In genomic region chr17:45325810-45326209, GRCh38 we compare ENCODE assay signal across 25 cellular contexts. TPM values are rescaled to one million over a fixed set of nuclear protein-coding genes. Genes with fewer than 3 reads are reported as not detected.
DNase-seq lines count a peak whose midpoint lies in the region; ATAC-seq and TF ChIP-seq lines count a peak whose summit lies in the region.
"Had no signal": no experiment of that assay in that cellular context is flagged by ENCODE, and none has a peak within 500 bp of the region (broad histone marks: within the 10 kb centered on the region; RNA-seq: fewer than 3 reads in every experiment).

No MANE protein-coding gene starts in this region.

- H3K27me3 Mint-ChIP-seq in activated naive CD8-positive, alpha-beta T cell treated with anti-CD3 and anti-CD28 coated beads, Interleukin-2, amount 10 ng/mL, durations not matched to agents 7 days and 5 days, result peaks cover 4% of the 10 kb centered on the region
- H3K27me3 Mint-ChIP-seq in activated naive CD8-positive, alpha-beta T cell treated with anti-CD3 and anti-CD28 coated beads, Interleukin-2, amount 50 U/mL, for 24 hours, result no peaks in the 10 kb centered on the region
- H3K27me3 Mint-ChIP-seq: stimulated activated naive CD8-positive, alpha-beta T cell treated with anti-CD3 and anti-CD28 coated beads, Interleukin-15, amount 100 ng/mL, for 72 hours; T-cell had no signal

- TF ChIP-seq CTCF in RWPE2 (IDR thresholded peaks at IDR 0.05; ENCODE audit: poor library complexity, severe bottlenecking) (no peak), spleen (IDR thresholded peaks at IDR 0.05 in 8 of 11, conservative IDR thresholded peaks at IDR 0.05 in 3 of 11) (no peak)

- peak; percentile 6 for DNase-seq in activated naive CD8-positive, alpha-beta T cell treated with anti-CD3 and anti-CD28 coated beads, Interleukin-2, amount 10 ng/mL, durations not matched to agents 7 days and 5 days
- no peak for DNase-seq in activated naive CD8-positive, alpha-beta T cell treated with anti-CD3 and anti-CD28 coated beads, Interleukin-2, amount 50 U/mL, for 24 hours
- peak; percentile 11 for DNase-seq in RWPE2 (ENCODE audit: low spot score)
- peak; percentile 62 for DNase-seq in islet precursor cell
- peak; percentile 25 for DNase-seq in spleen
- no peak for DNase-seq in activated effector memory CD4-positive, alpha-beta T cell treated with Interleukin-2 at 50 U/mL for 16 hours
- no peak for DNase-seq in CD1c-positive myeloid dendritic cell (ENCODE audit: extremely low spot score)
- DNase-seq: activated CD4-positive, alpha-beta T cell treated with anti-CD3 and anti-CD28 coated beads, Interleukin-2, amount 10 ng/mL, durations not matched to agents 24 days and 14 days; BE2C; Caco-2; DMS79 treated with DMSO at 0.1 percent for 48 hours; NCI-H1105 treated with DMSO at 0.1 percent for 48 hours; NCI-H2029 treated with DMSO at 0.1 percent for 48 hours; NCI-H345; NCI-H774; SJCRH30; stimulated activated CD4-positive, alpha-beta T cell treated with anti-CD3 and anti-CD28 coated beads, Interleukin-4, amount 100 ng/mL, for 4 hours; stimulated activated naive CD8-positive, alpha-beta T cell treated with anti-CD3 and anti-CD28 coated beads, Interleukin-15, amount 100 ng/mL, for 72 hours; T-cell; transverse colon had no signal

- H3K9me3 Mint-ChIP-seq in activated naive CD8-positive, alpha-beta T cell treated with anti-CD3 and anti-CD28 coated beads, Interleukin-2, amount 10 ng/mL, durations not matched to agents 7 days and 5 days, result no peaks in the 10 kb centered on the region
- H3K9me3 Mint-ChIP-seq in activated naive CD8-positive, alpha-beta T cell treated with anti-CD3 and anti-CD28 coated beads, Interleukin-2, amount 50 U/mL, for 24 hours, result no peaks in the 10 kb centered on the region
- H3K9me3 Mint-ChIP-seq: activated CD4-positive, alpha-beta T cell treated with anti-CD3 and anti-CD28 coated beads, Interleukin-2, amount 10 ng/mL, durations not matched to agents 24 days and 14 days; activated T-helper 2 cell treated with anti-CD3 and anti-CD28 coated beads, Interferon-gamma antibody, Interleukin-2, Interleukin-4, amounts not matched to agents 10 μg/mL and 5 μg/mL and 100 μg/mL, durations not matched to agents 14 hours and 24 hours and 36 hours; dendritic cell treated with granulocyte-macrophage colony-stimulating factor and Interleukin-4, amounts not matched to agents 40 ng/mL and 50 ng/mL, for 4 days; stimulated activated naive CD8-positive, alpha-beta T cell treated with anti-CD3 and anti-CD28 coated beads, Interleukin-15, amount 100 ng/mL, for 72 hours; T-cell had no signal

- 72 to 90% (median 87%) methylated on average over 4 of the region's 4 CpGs for WGBS in spleen, 5 donors

- no peaks in the 10 kb centered on the region for H3K36me3 ChIP-seq in RWPE2 (ENCODE audit: low read depth)
- no peaks in the 10 kb centered on the region for H3K36me3 ChIP-seq in spleen
- H3K36me3 ChIP-seq: BE2C, breast epithelium, prostate gland, SJCRH30, transverse colon had no signal

- no peak overlapping the region for H3K4me3 Mint-ChIP-seq in activated naive CD8-positive, alpha-beta T cell treated with anti-CD3 and anti-CD28 coated beads, Interleukin-2, amount 10 ng/mL, durations not matched to agents 7 days and 5 days
- H3K4me3 Mint-ChIP-seq in activated naive CD8-positive, alpha-beta T cell treated with anti-CD3 and anti-CD28 coated beads, Interleukin-2, amount 50 U/mL, for 24 hours, result no peak overlapping the region
- H3K4me3 Mint-ChIP-seq: activated CD4-positive, alpha-beta T cell treated with anti-CD3 and anti-CD28 coated beads, Interleukin-2, amount 10 ng/mL, durations not matched to agents 24 days and 14 days; dendritic cell treated with granulocyte-macrophage colony-stimulating factor and Interleukin-4, amounts not matched to agents 40 ng/mL and 50 ng/mL, for 4 days; stimulated activated naive CD8-positive, alpha-beta T cell treated with anti-CD3 and anti-CD28 coated beads, Interleukin-15, amount 100 ng/mL, for 72 hours; T-cell had no signal

- POLR2A ChIA-PET in activated naive CD8-positive, alpha-beta T cell treated with anti-CD3 and anti-CD28 coated beads, Interleukin-2, amount 10 ng/mL, durations not matched to agents 7 days and 5 days (lab: Charles Lee), result interaction anchor here (1.7 to 1.8 kb wide), 2 partner anchors 9 to 14 kb away, joined by 5 to 8 read pairs; partner anchors contain the start of gene MAP3K14

- no peak for TF ChIP-seq POLR2A in spleen (IDR thresholded peaks at IDR 0.05)

- H3K4me1 ChIP-seq in RWPE2 (ENCODE audit: insufficient read depth, poor library complexity, severe bottlenecking) (peaks cover 9% of the 10 kb centered on the region), spleen (peaks cover 0 to 18% (median 2%) of the 10 kb centered on the region in 6 donors)

- H3K27me3 ChIP-seq in RWPE2 (ENCODE audit: insufficient read depth, poor library complexity, severe bottlenecking) (no peaks in the 10 kb centered on the region), spleen (replicated peaks in 1 of 7) (no peaks in the 10 kb centered on the region)
- H3K27me3 ChIP-seq: BE2C, breast epithelium, SJCRH30, transverse colon had no signal

- H3K36me3 Mint-ChIP-seq in activated naive CD8-positive, alpha-beta T cell treated with anti-CD3 and anti-CD28 coated beads, Interleukin-2, amount 10 ng/mL, durations not matched to agents 7 days and 5 days, result no peaks in the 10 kb centered on the region
- H3K36me3 Mint-ChIP-seq in activated naive CD8-positive, alpha-beta T cell treated with anti-CD3 and anti-CD28 coated beads, Interleukin-2, amount 50 U/mL, for 24 hours (ENCODE audit: low read depth), result no peaks in the 10 kb centered on the region
- H3K36me3 Mint-ChIP-seq: T-cell had no signal

- intact Hi-C loops in spleen (cut with DNase I; ENCODE audit: low total_unique reads), result no loop called here

- H3K9me3 ChIP-seq in RWPE2 (ENCODE audit: severe bottlenecking) (no peaks in the 10 kb centered on the region), spleen (no peaks in the 10 kb centered on the region)
- H3K9me3 ChIP-seq: BE2C, breast epithelium, Caco-2, prostate gland, SJCRH30, transverse colon had no signal

- H3K4me1 Mint-ChIP-seq in activated naive CD8-positive, alpha-beta T cell treated with anti-CD3 and anti-CD28 coated beads, Interleukin-2, amount 10 ng/mL, durations not matched to agents 7 days and 5 days, result peaks cover 20% of the 10 kb centered on the region
- peaks cover 18% of the 10 kb centered on the region for H3K4me1 Mint-ChIP-seq in activated naive CD8-positive, alpha-beta T cell treated with anti-CD3 and anti-CD28 coated beads, Interleukin-2, amount 50 U/mL, for 24 hours

- ATAC-seq in activated naive CD8-positive, alpha-beta T cell treated with anti-CD3 and anti-CD28 coated beads, Interleukin-2, amount 10 ng/mL, durations not matched to agents 7 days and 5 days (ENCODE audit: low read depth), result no peak
- ATAC-seq in activated naive CD8-positive, alpha-beta T cell treated with anti-CD3 and anti-CD28 coated beads, Interleukin-2, amount 50 U/mL, for 24 hours, result no peak
- ATAC-seq in RWPE2 (ENCODE audit: low read depth) (no peak), HG03469 (IDR thresholded peaks at IDR 0.05; ENCODE audit: unreplicated experiment) (no peak)
- ATAC-seq: stimulated activated naive CD8-positive, alpha-beta T cell treated with anti-CD3 and anti-CD28 coated beads, Interleukin-15, amount 100 ng/mL, for 72 hours; T-cell had no signal

- H3K4me3 ChIP-seq in RWPE2 (ENCODE audit: severe bottlenecking), result no peak overlapping the region
- no peak overlapping the region for H3K4me3 ChIP-seq in spleen
- H3K4me3 ChIP-seq: breast epithelium, prostate gland, SJCRH30, transverse colon had no signal

- no peak overlapping the region for H3K27ac Mint-ChIP-seq in activated naive CD8-positive, alpha-beta T cell treated with anti-CD3 and anti-CD28 coated beads, Interleukin-2, amount 10 ng/mL, durations not matched to agents 7 days and 5 days
- H3K27ac Mint-ChIP-seq in activated naive CD8-positive, alpha-beta T cell treated with anti-CD3 and anti-CD28 coated beads, Interleukin-2, amount 50 U/mL, for 24 hours, result no peak overlapping the region
- H3K27ac Mint-ChIP-seq: activated CD4-positive, alpha-beta T cell treated with anti-CD3 and anti-CD28 coated beads, Interleukin-2, amount 10 ng/mL, durations not matched to agents 24 days and 14 days; activated T-helper 2 cell treated with anti-CD3 and anti-CD28 coated beads, Interferon-gamma antibody, Interleukin-2, Interleukin-4, amounts not matched to agents 10 μg/mL and 5 μg/mL and 100 μg/mL, durations not matched to agents 14 hours and 24 hours and 36 hours; dendritic cell treated with granulocyte-macrophage colony-stimulating factor and Interleukin-4, amounts not matched to agents 40 ng/mL and 50 ng/mL, for 4 days; stimulated activated naive CD8-positive, alpha-beta T cell treated with anti-CD3 and anti-CD28 coated beads, Interleukin-15, amount 100 ng/mL, for 72 hours; T-cell had no signal

- H3K27ac ChIP-seq in RWPE2 (ENCODE audit: poor library complexity, severe bottlenecking) (no peak overlapping the region), spleen (no peak overlapping the region)
- H3K27ac ChIP-seq: breast epithelium, prostate gland, SJCRH30, transverse colon had no signal

RNA-seq across cellular contexts. Expression of gene MAP3K14, which starts 9.0 kb away (rescaled TPM):
- total RNA-seq in activated naive CD8-positive, alpha-beta T cell treated with anti-CD3 and anti-CD28 coated beads, Interleukin-2, amount 10 ng/mL, durations not matched to agents 7 days and 5 days, result 10 to 100 TPM; 25.9 to 33.7 TPM
- total RNA-seq in spleen, result 10 to 100 TPM; 22.1 to 36.3 (median 32.1) TPM
- 10 to 100 TPM; 17.3 to 18.8 (median 18.0) TPM for polyA plus RNA-seq in spleen

Comparison
In these comparisons a context has a peak if more than half of its experiments do, and no peak if none do; other contexts are left out.
1. DNase-seq: peak in activated naive CD8-positive, alpha-beta T cell treated with anti-CD3 and anti-CD28 coated beads, Interleukin-2, amount 10 ng/mL, durations not matched to agents 7 days and 5 days (single experiment), RWPE2 (single experiment), islet precursor cell (single experiment) and spleen (single experiment); none in activated naive CD8-positive, alpha-beta T cell treated with anti-CD3 and anti-CD28 coated beads, Interleukin-2, amount 50 U/mL, for 24 hours (single experiment), activated effector memory CD4-positive, alpha-beta T cell treated with Interleukin-2 at 50 U/mL for 16 hours (single experiment) and CD1c-positive myeloid dendritic cell (single experiment).